ENCODE assay signal across 8 cellular contexts in genomic region chr1:157941939-157942338, GRCh38.
"Had no signal": no experiment of that assay in that cellular context is flagged by ENCODE, and none has a peak within 500 bp of the region (broad histone marks: within the 10 kb centered on the region; RNA-seq: fewer than 3 reads in every experiment).

No MANE protein-coding gene starts in this region.

- H3K27ac ChIP-seq: GM23248, HL-60 had no signal

- ATAC-seq: HCT116, HepG2 had no signal

- H3K36me3 ChIP-seq: HAP-1 had no signal

- H3K4me3 ChIP-seq: GM23248, HAP-1 had no signal

- DNase-seq: GM23248, GOT3, H7, HFFc6 had no signal

- H3K9me3 ChIP-seq: HAP-1 had no signal

- H3K4me1 ChIP-seq: HAP-1 had no signal
